In genomic region chr20:38421915-38422314, GRCh38 we compare ENCODE assay signal across 15 cellular contexts. TPM values are rescaled to one million over a fixed set of nuclear protein-coding genes. Genes with fewer than 3 reads are reported as not detected.
DNase-seq lines count a peak whose midpoint lies in the region; ATAC-seq lines count a peak whose summit lies in the region.
"Had no signal": no experiment of that assay in that cellular context is flagged by ENCODE, and none has a peak within 500 bp of the region (broad histone marks: within the 10 kb centered on the region; RNA-seq: fewer than 3 reads in every experiment).

No MANE protein-coding gene starts in this region.

- no peaks in the 10 kb centered on the region for H3K9me3 ChIP-seq in T-helper 17 cell (ENCODE audit: control insufficient read depth, low read length, poor library complexity, severe bottlenecking)
- H3K9me3 ChIP-seq: HAP-1 had no signal

- no peak for DNase-seq in stimulated activated naive CD8-positive, alpha-beta T cell treated with anti-CD3 and anti-CD28 coated beads, Interleukin-15, Interleukin-2, amounts not matched to agents 100 U/mL and 50 U/mL, for 24 hours
- DNase-seq in T-helper 17 cell (no peak), naive B cell (no peak), RPMI8226 (no peak), NCI-H1092 (lab: John Stamatoyannopoulos, UW) (no peak), cerebellar nuclear complex (lab: John Stamatoyannopoulos, UW) (no peak)
- DNase-seq: ACHN; Calu3; CD4-positive, alpha-beta T cell; NCI-H187; NCI-H345; NCI-H526 treated with DMSO at 0.1 percent for 48 hours had no signal

- H3K4me3 Mint-ChIP-seq in stimulated activated naive CD8-positive, alpha-beta T cell treated with anti-CD3 and anti-CD28 coated beads, Interleukin-15, Interleukin-2, amounts not matched to agents 100 ng/mL and 50 ng/mL, for 24 hours, result no peak overlapping the region
- no peak overlapping the region for H3K4me3 Mint-ChIP-seq in T-helper 17 cell
- no peak overlapping the region for H3K4me3 Mint-ChIP-seq in naive B cell
- H3K4me3 Mint-ChIP-seq: CD4-positive, alpha-beta T cell; IgD-negative memory B cell had no signal

- no peak for ATAC-seq in stimulated activated naive CD8-positive, alpha-beta T cell treated with anti-CD3 and anti-CD28 coated beads, Interleukin-15, Interleukin-2, amounts not matched to agents 100 U/mL and 50 U/mL, for 24 hours
- no peak for ATAC-seq in T-helper 17 cell
- ATAC-seq in naive B cell (ENCODE audit: low read depth in 2 of 2), result no peak

- peak overlapping the region; percentile 72 for H3K27ac Mint-ChIP-seq in stimulated activated naive CD8-positive, alpha-beta T cell treated with anti-CD3 and anti-CD28 coated beads, Interleukin-15, Interleukin-2, amounts not matched to agents 100 ng/mL and 50 ng/mL, for 24 hours
- H3K27ac Mint-ChIP-seq in T-helper 17 cell, result peak overlapping the region; percentile 16
- H3K27ac Mint-ChIP-seq in naive B cell, result peak overlapping the region in 4 of 6 donors; percentile 24 to 68 (median 31)
- H3K27ac Mint-ChIP-seq: CD4-positive, alpha-beta T cell had no signal

- no peaks in the 10 kb centered on the region for H3K9me3 Mint-ChIP-seq in stimulated activated naive CD8-positive, alpha-beta T cell treated with anti-CD3 and anti-CD28 coated beads, Interleukin-15, Interleukin-2, amounts not matched to agents 100 ng/mL and 50 ng/mL, for 24 hours
- no peaks in the 10 kb centered on the region for H3K9me3 Mint-ChIP-seq in naive B cell
- H3K9me3 Mint-ChIP-seq: CD4-positive, alpha-beta T cell had no signal

- H3K36me3 Mint-ChIP-seq in stimulated activated naive CD8-positive, alpha-beta T cell treated with anti-CD3 and anti-CD28 coated beads, Interleukin-15, Interleukin-2, amounts not matched to agents 100 ng/mL and 50 ng/mL, for 24 hours (ENCODE audit: low read depth), result peaks cover 92% of the 10 kb centered on the region
- H3K36me3 Mint-ChIP-seq in T-helper 17 cell (ENCODE audit: low read depth), result peaks cover 10% of the 10 kb centered on the region
- H3K36me3 Mint-ChIP-seq in naive B cell, result peaks cover 18 to 43% of the 10 kb centered on the region in 2 donors

- no peaks in the 10 kb centered on the region for H3K27me3 Mint-ChIP-seq in stimulated activated naive CD8-positive, alpha-beta T cell treated with anti-CD3 and anti-CD28 coated beads, Interleukin-15, Interleukin-2, amounts not matched to agents 100 ng/mL and 50 ng/mL, for 24 hours
- H3K27me3 Mint-ChIP-seq in T-helper 17 cell (no peaks in the 10 kb centered on the region), naive B cell (no peaks in the 10 kb centered on the region)
- H3K27me3 Mint-ChIP-seq: CD4-positive, alpha-beta T cell; IgD-negative memory B cell had no signal

- H3K4me1 Mint-ChIP-seq in stimulated activated naive CD8-positive, alpha-beta T cell treated with anti-CD3 and anti-CD28 coated beads, Interleukin-15, Interleukin-2, amounts not matched to agents 100 ng/mL and 50 ng/mL, for 24 hours (ENCODE audit: low read depth), result peaks cover 33% of the 10 kb centered on the region
- H3K4me1 Mint-ChIP-seq in T-helper 17 cell (peaks cover 10% of the 10 kb centered on the region), naive B cell (peaks cover 17 to 27% (median 18%) of the 10 kb centered on the region in 3 donors)

RNA-seq across cellular contexts. Expression of gene SNHG17, which starts 13.2 kb away (rescaled TPM):
- total RNA-seq in T-helper 17 cell, result 10 to 100 TPM; 69.2 to 99.4 TPM
- polyA plus RNA-seq in naive B cell (ENCODE audit: low read depth in 6 of 6), result 10 to 100 TPM; 25.8 to 100.0 (median 56.5) TPM

RNA-seq across cellular contexts. Expression of gene RALGAPB, which starts 50.7 kb away (rescaled TPM):
- 10 to 100 TPM; 42.1 to 45.2 TPM for total RNA-seq in T-helper 17 cell
- 10 to 100 TPM in 5 of 6 donors, 1 to 10 TPM in 1; 6.3 to 17.4 (median 11.8) TPM for polyA plus RNA-seq in naive B cell (ENCODE audit: low read depth in 6 of 6)

Comparison
In these comparisons a context has a peak if more than half of its experiments do, and no peak if none do; other contexts are left out.
1. H3K27ac Mint-ChIP-seq: peak in every context shown above with its lines; median percentile 72 in stimulated activated naive CD8-positive, alpha-beta T cell treated with anti-CD3 and anti-CD28 coated beads, Interleukin-15, Interleukin-2, amounts not matched to agents 100 ng/mL and 50 ng/mL, for 24 hours; 31 in naive B cell; 16 in T-helper 17 cell.